Comparison of ENCODE assay signal across 15 cellular contexts in genomic region chr5:133635051-133635450, GRCh38. TPM values are rescaled to one million over a fixed set of nuclear protein-coding genes. Genes with fewer than 3 reads are reported as not detected.
DNase-seq lines count a peak whose midpoint lies in the region; ATAC-seq and TF ChIP-seq lines count a peak whose summit lies in the region.
"Had no signal": no experiment of that assay in that cellular context is flagged by ENCODE, and none has a peak within 500 bp of the region (broad histone marks: within the 10 kb centered on the region; RNA-seq: fewer than 3 reads in every experiment).

No MANE protein-coding gene starts in this region.

- TF ChIP-seq CTCF in astrocyte of the spinal cord (IDR thresholded peaks at IDR 0.05; ENCODE audit: low read depth, low read length) (no peak), kidney epithelial cell (IDR thresholded peaks at IDR 0.05; ENCODE audit: insufficient read depth, low read length, poor library complexity, severe bottlenecking) (no peak), type B pancreatic cell (conservative IDR thresholded peaks at IDR 0.05) (no peak), CD14-positive monocyte (IDR thresholded peaks at IDR 0.05) (no peak)

- H3K9me3 Mint-ChIP-seq in type B pancreatic cell (no peaks in the 10 kb centered on the region), CD14-positive monocyte (peaks cover 0 to 9% (median 0%) of the 10 kb centered on the region in 7 donors)
- H3K9me3 Mint-ChIP-seq: activated T-helper 1 cell treated with anti-CD3 and anti-CD28 coated beads, Interleukin-12 subunit alpha, Interleukin-12 subunit beta, Interleukin-2, Interleukin-4 antibody, amounts not matched to agents 30 ng/mL and 10 ng/mL and 1 ng/mL, durations not matched to agents 14 hours and 24 hours and 36 hours had no signal

- no peaks in the 10 kb centered on the region for H3K36me3 Mint-ChIP-seq in type B pancreatic cell
- no peaks in the 10 kb centered on the region for H3K36me3 Mint-ChIP-seq in CD14-positive monocyte

- peaks cover 4% of the 10 kb centered on the region for H3K4me1 Mint-ChIP-seq in type B pancreatic cell (ENCODE audit: unreplicated experiment)
- no peaks in the 10 kb centered on the region for H3K4me1 Mint-ChIP-seq in CD14-positive monocyte
- H3K4me1 Mint-ChIP-seq: activated CD4-positive, alpha-beta T cell treated with anti-CD3 and anti-CD28 coated beads, Interleukin-2, amount 10 ng/mL, durations not matched to agents 24 days and 14 days had no signal

- H3K27me3 Mint-ChIP-seq in type B pancreatic cell (peaks cover 42% of the 10 kb centered on the region), CD14-positive monocyte (ENCODE audit: low read depth in 3 of 3) (peaks cover 9 to 22% (median 11%) of the 10 kb centered on the region in 3 donors)

- in situ Hi-C loops in Caki2 (cut with HindIII; ENCODE audit: low pct_unique_long_range_greater_than_20kb, low sequenced_read_pairs) (no loop called here), astrocyte of the spinal cord (cut with HindIII; ENCODE audit: low sequenced_read_pairs) (no loop called here)

- peak; percentile 19 for DNase-seq in Caki2 (ENCODE audit: low read depth)
- DNase-seq in HT1080 (ENCODE audit: low read depth), result peak; percentile 81
- DNase-seq in astrocyte of the spinal cord (ENCODE audit: low read depth, low spot score), result peak; percentile 78
- DNase-seq in kidney epithelial cell (ENCODE audit: low read depth), result peak; percentile 35
- DNase-seq in type B pancreatic cell (ENCODE audit: extremely low spot score, unreplicated experiment), result no peak
- no peak for DNase-seq in CD14-positive monocyte (ENCODE audit: low spot score)
- DNase-seq: activated CD4-positive, alpha-beta T cell treated with anti-CD3 and anti-CD28 coated beads, Interleukin-2, amount 10 ng/mL, durations not matched to agents 24 days and 14 days; NCI-H2081 treated with DMSO at 0.1 percent for 48 hours; stimulated activated CD4-positive, alpha-beta T cell treated with anti-CD3 and anti-CD28 coated beads, Interleukin-4, amount 100 ng/mL, for 24 hours; stomach; T-helper 2 cell had no signal

- H3K27me3 ChIP-seq in kidney epithelial cell (ENCODE audit: control insufficient read depth, insufficient read depth, low read length), result peaks cover 2% of the 10 kb centered on the region

- H3K4me3 ChIP-seq in astrocyte of the spinal cord (ENCODE audit: low read depth, low read length) (no peak overlapping the region), kidney epithelial cell (ENCODE audit: low read depth, low read length) (no peak overlapping the region)
- H3K4me3 ChIP-seq: esophagus muscularis mucosa, stomach had no signal

- H3K27ac Mint-ChIP-seq in type B pancreatic cell (no peak overlapping the region), CD14-positive monocyte (no peak overlapping the region)
- H3K27ac Mint-ChIP-seq: activated CD4-positive, alpha-beta T cell treated with anti-CD3 and anti-CD28 coated beads, Interleukin-2, amount 10 ng/mL, durations not matched to agents 24 days and 14 days; activated T-helper 1 cell treated with anti-CD3 and anti-CD28 coated beads, Interleukin-12 subunit alpha, Interleukin-12 subunit beta, Interleukin-2, Interleukin-4 antibody, amounts not matched to agents 30 ng/mL and 10 ng/mL and 1 ng/mL, durations not matched to agents 14 hours and 24 hours and 36 hours had no signal

- H3K36me3 ChIP-seq in kidney epithelial cell (ENCODE audit: control insufficient read depth, insufficient read depth, low read length), result no peaks in the 10 kb centered on the region
- H3K36me3 ChIP-seq: esophagus muscularis mucosa, stomach had no signal

- intact Hi-C loops in CD14-positive monocyte (cut with micrococcal nuclease), result no loop called here

- H3K4me3 Mint-ChIP-seq in type B pancreatic cell (no peak overlapping the region), CD14-positive monocyte (no peak overlapping the region)
- H3K4me3 Mint-ChIP-seq: activated CD4-positive, alpha-beta T cell treated with anti-CD3 and anti-CD28 coated beads, Interleukin-2, amount 10 ng/mL, durations not matched to agents 24 days and 14 days; activated T-helper 1 cell treated with anti-CD3 and anti-CD28 coated beads, Interleukin-12 subunit alpha, Interleukin-12 subunit beta, Interleukin-2, Interleukin-4 antibody, amounts not matched to agents 30 ng/mL and 10 ng/mL and 1 ng/mL, durations not matched to agents 14 hours and 24 hours and 36 hours had no signal

- ATAC-seq in HG03039 (IDR thresholded peaks at IDR 0.05; ENCODE audit: unreplicated experiment), result no peak
- ATAC-seq in HG03280 (IDR thresholded peaks at IDR 0.05; ENCODE audit: unreplicated experiment), result no peak

RNA-seq across cellular contexts. Expression of gene FSTL4, which starts 22.7 kb away (rescaled TPM):
- not detected in 2 replicates for total RNA-seq in Caki2 (2014; rRNA removed; shearing (Covaris generic); ENCODE audit: low replicate concordance)
- 0.30 and 0.47 TPM in 2 replicates for total RNA-seq in HT1080 (2014; rRNA removed; shearing (Covaris generic))
- 0.01 TPM in 1 of 2 replicates, not detected in the other for polyA plus RNA-seq in HT1080 (2015; cell fraction: cytosol; rRNA removed)
- 0.12 TPM in 1 of 2 replicates, not detected in the other for polyA plus RNA-seq in HT1080 (2015; cell fraction: nucleus; rRNA removed)
- total RNA-seq in kidney epithelial cell, result not detected in 2 replicates
- total RNA-seq in type B pancreatic cell (ENCODE audit: low replicate concordance), result 11.3 and 51.7 TPM in 2 replicates
- polyA plus RNA-seq in CD14-positive monocyte, result not detected
- total RNA-seq: activated T-helper 1 cell treated with anti-CD3 and anti-CD28 coated beads, Interleukin-12 subunit alpha, Interleukin-12 subunit beta, Interleukin-2, Interleukin-4 antibody, amounts not matched to agents 30 ng/mL and 10 ng/mL and 1 ng/mL, durations not matched to agents 14 hours and 24 hours and 36 hours had no signal

Comparison
In these comparisons a context has a peak if more than half of its experiments do, and no peak if none do; other contexts are left out.
1. DNase-seq: peak in Caki2 (single experiment), HT1080 (single experiment), astrocyte of the spinal cord (single experiment) and kidney epithelial cell (single experiment); none in type B pancreatic cell (single experiment) and CD14-positive monocyte (single experiment).